ENCODE assay signal across 19 cellular contexts in the genomic region with DNA sequence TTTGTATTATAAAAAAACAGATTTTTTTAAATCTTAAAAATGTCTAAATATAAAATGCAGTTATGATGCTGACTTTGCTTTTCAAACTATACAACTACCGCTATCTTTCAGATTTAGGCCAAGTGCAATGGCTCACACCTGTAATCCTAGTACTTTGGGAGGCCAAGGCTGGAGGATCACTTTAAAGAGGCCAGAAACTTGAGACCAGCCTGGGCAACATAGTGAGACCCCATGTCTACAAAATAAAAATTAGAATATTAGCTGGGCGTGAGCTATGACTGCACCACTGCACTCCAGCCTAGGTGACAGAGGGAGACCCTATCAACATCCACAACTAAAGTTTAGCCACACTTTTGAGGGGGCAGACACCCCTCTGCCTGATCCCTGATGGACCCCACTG. TPM values are rescaled to one million over a fixed set of nuclear protein-coding genes. Genes with fewer than 3 reads are reported as not detected.
DNase-seq lines count a peak whose midpoint lies in the region; ATAC-seq and TF ChIP-seq lines count a peak whose summit lies in the region.
"Had no signal": no experiment of that assay in that cellular context is flagged by ENCODE, and none has a peak within 500 bp of the region (broad histone marks: within the 10 kb centered on the region; RNA-seq: fewer than 3 reads in every experiment).

No MANE protein-coding gene starts in this region.

- H3K4me1 Mint-ChIP-seq in activated T-helper 1 cell treated with anti-CD3 and anti-CD28 coated beads, Interleukin-12 subunit alpha, Interleukin-12 subunit beta, Interleukin-2, Interleukin-4 antibody, amounts not matched to agents 30 ng/mL and 10 ng/mL and 1 ng/mL, durations not matched to agents 14 hours and 24 hours and 36 hours (ENCODE audit: low read depth) = peaks cover 96% of the 10 kb centered on the region
- peaks cover 16 to 66% of the 10 kb centered on the region in 2 donors for H3K4me1 Mint-ChIP-seq in immature natural killer cell

- TF ChIP-seq CTCF in foreskin keratinocyte (conservative IDR thresholded peaks at IDR 0.05) = no peak

- ATAC-seq in activated naive CD4-positive, alpha-beta T cell treated with anti-CD3 and anti-CD28 coated beads, Interleukin-2, amount 50 U/mL, for 72 hours = no peak
- no peak for ATAC-seq in foreskin keratinocyte
- ATAC-seq: effector memory CD8-positive, alpha-beta T cell; left ventricle myocardium superior had no signal

- H3K27me3 Mint-ChIP-seq in activated T-helper 1 cell treated with anti-CD3 and anti-CD28 coated beads, Interleukin-12 subunit alpha, Interleukin-12 subunit beta, Interleukin-2, Interleukin-4 antibody, amounts not matched to agents 30 ng/mL and 10 ng/mL and 1 ng/mL, durations not matched to agents 14 hours and 24 hours and 36 hours (ENCODE audit: insufficient read depth) = no peaks in the 10 kb centered on the region
- peaks cover 0 to 14% (median 0%) of the 10 kb centered on the region in 3 donors for H3K27me3 Mint-ChIP-seq in immature natural killer cell (ENCODE audit: low read depth in 3 of 3)
- H3K27me3 Mint-ChIP-seq: effector memory CD8-positive, alpha-beta T cell had no signal

- no peak overlapping the region for H3K9ac ChIP-seq in stomach smooth muscle (ENCODE audit: low read length in 2 of 2)

- no peaks in the 10 kb centered on the region for H3K27me3 ChIP-seq in foreskin keratinocyte
- H3K27me3 ChIP-seq in stomach smooth muscle (ENCODE audit: control insufficient read depth in 1 of 2, insufficient read depth in 2 of 2, low read length in 2 of 2) = no peaks in the 10 kb centered on the region

- H3K4me1 ChIP-seq in foreskin keratinocyte (peaks cover 44% of the 10 kb centered on the region), stomach smooth muscle (ENCODE audit: control insufficient read depth, insufficient read depth, low read length) (peaks cover 42% of the 10 kb centered on the region)

- intact Hi-C loops in activated T-helper 1 cell treated with anti-CD3 and anti-CD28 coated beads, Interleukin-12 subunit alpha, Interleukin-12 subunit beta, Interleukin-2, Interleukin-4 antibody, amounts not matched to agents 30 ng/mL and 10 ng/mL and 1 ng/mL, durations not matched to agents 14 hours and 24 hours and 36 hours (cut with micrococcal nuclease) = no loop called here

- peak overlapping the region; percentile 20 for H3K4me3 Mint-ChIP-seq in activated T-helper 1 cell treated with anti-CD3 and anti-CD28 coated beads, Interleukin-12 subunit alpha, Interleukin-12 subunit beta, Interleukin-2, Interleukin-4 antibody, amounts not matched to agents 30 ng/mL and 10 ng/mL and 1 ng/mL, durations not matched to agents 14 hours and 24 hours and 36 hours
- no peak overlapping the region for H3K4me3 Mint-ChIP-seq in immature natural killer cell
- H3K4me3 Mint-ChIP-seq: effector memory CD8-positive, alpha-beta T cell; nephron had no signal

- H3K9me3 ChIP-seq in stomach smooth muscle (ENCODE audit: control insufficient read depth in 2 of 2, low read length in 2 of 2) = no peaks in the 10 kb centered on the region
- H3K9me3 ChIP-seq: Caco-2 had no signal

- H3K27ac ChIP-seq in foreskin keratinocyte = peak overlapping the region; percentile 23
- H3K27ac ChIP-seq in stomach smooth muscle (ENCODE audit: low read length) = peak overlapping the region; percentile 26

- peaks cover 0 to 2% of the 10 kb centered on the region in 2 donors for H3K36me3 ChIP-seq in stomach smooth muscle (ENCODE audit: control insufficient read depth in 2 of 2, insufficient read depth in 2 of 2, low read length in 2 of 2)

- peak overlapping the region; percentile 73 to 81 for H3K27ac Mint-ChIP-seq in activated naive CD4-positive, alpha-beta T cell treated with anti-CD3 and anti-CD28 coated beads, Interleukin-2, amount 50 U/mL, for 72 hours
- H3K27ac Mint-ChIP-seq in activated T-helper 1 cell treated with anti-CD3 and anti-CD28 coated beads, Interleukin-12 subunit alpha, Interleukin-12 subunit beta, Interleukin-2, Interleukin-4 antibody, amounts not matched to agents 30 ng/mL and 10 ng/mL and 1 ng/mL, durations not matched to agents 14 hours and 24 hours and 36 hours = peak overlapping the region; percentile 85
- H3K27ac Mint-ChIP-seq in immature natural killer cell = peak overlapping the region in 1 of 6 donors; percentile 24
- H3K27ac Mint-ChIP-seq: nephron had no signal

- H3K9me3 Mint-ChIP-seq in activated naive CD4-positive, alpha-beta T cell treated with anti-CD3 and anti-CD28 coated beads, Interleukin-2, amount 50 U/mL, for 72 hours = no peaks in the 10 kb centered on the region
- H3K9me3 Mint-ChIP-seq in activated T-helper 1 cell treated with anti-CD3 and anti-CD28 coated beads, Interleukin-12 subunit alpha, Interleukin-12 subunit beta, Interleukin-2, Interleukin-4 antibody, amounts not matched to agents 30 ng/mL and 10 ng/mL and 1 ng/mL, durations not matched to agents 14 hours and 24 hours and 36 hours = no peaks in the 10 kb centered on the region
- no peaks in the 10 kb centered on the region for H3K9me3 Mint-ChIP-seq in immature natural killer cell
- H3K9me3 Mint-ChIP-seq: effector memory CD8-positive, alpha-beta T cell; nephron had no signal

- H3K4me3 ChIP-seq in stomach smooth muscle (ENCODE audit: low read length in 2 of 2) = no peak overlapping the region

- DNase-seq in activated naive CD4-positive, alpha-beta T cell treated with anti-CD3 and anti-CD28 coated beads, Interleukin-2, amount 50 U/mL, for 72 hours (ENCODE audit: low spot score in 2 of 2) = no peak
- DNase-seq in activated naive CD4-positive, alpha-beta T cell (lab: John Stamatoyannopoulos, UW) = no peak
- DNase-seq in activated T-helper 1 cell treated with anti-CD3 and anti-CD28 coated beads, Interleukin-12 subunit alpha, Interleukin-12 subunit beta, Interleukin-2, Interleukin-4 antibody, amounts not matched to agents 30 ng/mL and 10 ng/mL and 1 ng/mL, durations not matched to agents 14 hours and 24 hours and 36 hours (ENCODE audit: low spot score) = no peak
- no peak for DNase-seq in foreskin keratinocyte
- no peak for DNase-seq in stimulated activated CD4-positive, alpha-beta T cell treated with anti-CD3 and anti-CD28 coated beads, Interleukin-12 subunit alpha, Interleukin-12 subunit beta, amount 100 ng/mL, for 4 hours
- DNase-seq in GF-D8 (lab: John Stamatoyannopoulos, UW) = no peak
- no peak for DNase-seq in immature natural killer cell
- DNase-seq: activated CD8-positive, alpha-beta memory T cell treated with anti-CD3 and anti-CD28 coated beads for 24 hours; activated naive CD4-positive, alpha-beta T cell treated with anti-CD3 and anti-CD28 coated beads, Interleukin-2, amount 50 U/mL, for 16 hours; Caco-2; caudate nucleus; effector memory CD8-positive, alpha-beta T cell; Karpas-422; left ventricle myocardium superior; NCI-H1417; NCI-H2171 treated with DMSO at 0.1 percent for 48 hours; substantia nigra had no signal

- peaks cover 4 to 28% of the 10 kb centered on the region in 2 donors for H3K36me3 Mint-ChIP-seq in activated naive CD4-positive, alpha-beta T cell treated with anti-CD3 and anti-CD28 coated beads, Interleukin-2, amount 50 U/mL, for 72 hours
- H3K36me3 Mint-ChIP-seq in activated T-helper 1 cell treated with anti-CD3 and anti-CD28 coated beads, Interleukin-12 subunit alpha, Interleukin-12 subunit beta, Interleukin-2, Interleukin-4 antibody, amounts not matched to agents 30 ng/mL and 10 ng/mL and 1 ng/mL, durations not matched to agents 14 hours and 24 hours and 36 hours (ENCODE audit: low read depth) = peaks cover 45% of the 10 kb centered on the region
- H3K36me3 Mint-ChIP-seq in immature natural killer cell = peaks cover 0 to 7% (median 4%) of the 10 kb centered on the region in 3 donors

RNA-seq across cellular contexts. Expression of a gene that starts 20.3 kb away (rescaled TPM):
- total RNA-seq in activated naive CD4-positive, alpha-beta T cell treated with anti-CD3 and anti-CD28 coated beads, Interleukin-2, amount 50 U/mL, for 72 hours = 10 to 100 TPM; 44.7 to 54.9 TPM
- total RNA-seq in activated T-helper 1 cell treated with anti-CD3 and anti-CD28 coated beads, Interleukin-12 subunit alpha, Interleukin-12 subunit beta, Interleukin-2, Interleukin-4 antibody, amounts not matched to agents 30 ng/mL and 10 ng/mL and 1 ng/mL, durations not matched to agents 14 hours and 24 hours and 36 hours = 62.6 and 68.8 TPM in 2 replicates
- 29.7 and 29.8 TPM in 2 replicates for total RNA-seq in foreskin keratinocyte
- polyA plus RNA-seq in foreskin keratinocyte (22.0 and 26.5 TPM in 2 replicates), immature natural killer cell (10 to 100 TPM in 1 of 3 donors, 1 to 10 TPM in 2; 6.1 to 21.4 (median 7.0) TPM)

RNA-seq across cellular contexts. Expression of a gene that starts 48.5 kb away (rescaled TPM):
- not detected for total RNA-seq in activated naive CD4-positive, alpha-beta T cell treated with anti-CD3 and anti-CD28 coated beads, Interleukin-2, amount 50 U/mL, for 72 hours
- not detected in 2 replicates for total RNA-seq in activated T-helper 1 cell treated with anti-CD3 and anti-CD28 coated beads, Interleukin-12 subunit alpha, Interleukin-12 subunit beta, Interleukin-2, Interleukin-4 antibody, amounts not matched to agents 30 ng/mL and 10 ng/mL and 1 ng/mL, durations not matched to agents 14 hours and 24 hours and 36 hours
- not detected in 2 replicates for total RNA-seq in foreskin keratinocyte
- polyA plus RNA-seq in foreskin keratinocyte (not detected in 2 replicates), immature natural killer cell (not detected)
